ENCODE assay signal across 10 cellular contexts in genomic region chr17:74514632-74515035, GRCh38. TPM values are rescaled to one million over a fixed set of nuclear protein-coding genes. Genes with fewer than 3 reads are reported as not detected.
DNase-seq lines count a peak whose midpoint lies in the region; ATAC-seq lines count a peak whose summit lies in the region.
"Had no signal": no experiment of that assay in that cellular context is flagged by ENCODE, and none has a peak within 500 bp of the region (broad histone marks: within the 10 kb centered on the region; RNA-seq: fewer than 3 reads in every experiment).

No MANE protein-coding gene starts in this region.

- H3K4me1 ChIP-seq in CD8-positive, alpha-beta memory T cell (ENCODE audit: insufficient read depth, low read length) = no peaks in the 10 kb centered on the region
- H3K4me1 ChIP-seq in GM23248 (ENCODE audit: insufficient read depth) = peaks cover 18% of the 10 kb centered on the region

- peaks cover 0 to 8% (median 6%) of the 10 kb centered on the region in 3 donors for H3K4me1 Mint-ChIP-seq in CD8-positive, alpha-beta memory T cell
- H3K4me1 Mint-ChIP-seq in activated naive CD4-positive, alpha-beta T cell treated with anti-CD3 and anti-CD28 coated beads, Interleukin-2, amount 10 ng/mL, durations not matched to agents 7 days and 5 days = peaks cover 6% of the 10 kb centered on the region
- peaks cover 7 to 26% (median 9%) of the 10 kb centered on the region in 4 donors for H3K4me1 Mint-ChIP-seq in naive thymus-derived CD8-positive, alpha-beta T cell

- peak in 1 of 2 donors; percentile 32 for ATAC-seq in naive thymus-derived CD8-positive, alpha-beta T cell
- no peak for ATAC-seq in HG03095 (IDR thresholded peaks at IDR 0.05; ENCODE audit: unreplicated experiment)

- H3K4me3 ChIP-seq in CD8-positive, alpha-beta memory T cell (ENCODE audit: low read length) = no peak overlapping the region
- no peak overlapping the region for H3K4me3 ChIP-seq in GM23248
- H3K4me3 ChIP-seq: cardiac muscle cell, thoracic aorta had no signal

- DNase-seq in CD8-positive, alpha-beta memory T cell = peak in 2 of 5 donors; percentile 32 to 68
- DNase-seq in GM23248 (peak; percentile 76), posterior cingulate gyrus (no peak), NCI-H1694 treated with DMSO at 0.1 percent for 48 hours (lab: John Stamatoyannopoulos, UW) (no peak), dedifferentiated amniotic fluid mesenchymal stem cell (ENCODE audit: extremely low spot score) (no peak)
- DNase-seq in activated naive CD4-positive, alpha-beta T cell treated with anti-CD3 and anti-CD28 coated beads, Interleukin-2, amount 10 ng/mL, durations not matched to agents 7 days and 5 days = peak; percentile 66
- peak in 2 of 10 donors; percentile 13 to 23 for DNase-seq in naive thymus-derived CD8-positive, alpha-beta T cell

- peak overlapping the region in 6 of 8 donors; percentile 76 to 93 (median 85) for H3K27ac Mint-ChIP-seq in CD8-positive, alpha-beta memory T cell
- peak overlapping the region; percentile 91 for H3K27ac Mint-ChIP-seq in activated naive CD4-positive, alpha-beta T cell treated with anti-CD3 and anti-CD28 coated beads, Interleukin-2, amount 10 ng/mL, durations not matched to agents 7 days and 5 days
- H3K27ac Mint-ChIP-seq in naive thymus-derived CD8-positive, alpha-beta T cell = peak overlapping the region; percentile 7 to 100 (median 73)

- H3K36me3 ChIP-seq in CD8-positive, alpha-beta memory T cell (ENCODE audit: insufficient read depth, low read length) = no peaks in the 10 kb centered on the region
- no peaks in the 10 kb centered on the region for H3K36me3 ChIP-seq in GM23248 (ENCODE audit: low read depth)
- H3K36me3 ChIP-seq: cardiac muscle cell, thoracic aorta had no signal

- H3K4me3 Mint-ChIP-seq in CD8-positive, alpha-beta memory T cell = peak overlapping the region in 4 of 7 donors; percentile 65 to 83 (median 70)
- peak overlapping the region; percentile 67 for H3K4me3 Mint-ChIP-seq in activated naive CD4-positive, alpha-beta T cell treated with anti-CD3 and anti-CD28 coated beads, Interleukin-2, amount 10 ng/mL, durations not matched to agents 7 days and 5 days
- H3K4me3 Mint-ChIP-seq in naive thymus-derived CD8-positive, alpha-beta T cell = peak overlapping the region in 7 of 10 donors; percentile 12 to 81 (median 64)

- in situ Hi-C loops in GM23248 (cut with MboI) = no loop called here

- no peaks in the 10 kb centered on the region for H3K9me3 ChIP-seq in CD8-positive, alpha-beta memory T cell (ENCODE audit: low read length)
- no peaks in the 10 kb centered on the region for H3K9me3 ChIP-seq in GM23248 (ENCODE audit: low read depth)
- H3K9me3 ChIP-seq: thoracic aorta had no signal

- no peaks in the 10 kb centered on the region for H4K20me1 ChIP-seq in GM23248 (ENCODE audit: insufficient read depth)

- H3K27ac ChIP-seq in CD8-positive, alpha-beta memory T cell (ENCODE audit: low read depth, low read length) = no peak overlapping the region
- H3K27ac ChIP-seq in GM23248 = no peak overlapping the region
- H3K27ac ChIP-seq: cardiac muscle cell, thoracic aorta had no signal

- no peak overlapping the region for H2AFZ ChIP-seq in GM23248

- no peak overlapping the region for H3K4me2 ChIP-seq in GM23248 (ENCODE audit: unreplicated experiment)

- peaks cover 5% of the 10 kb centered on the region for H3K27me3 ChIP-seq in CD8-positive, alpha-beta memory T cell (ENCODE audit: insufficient read depth, low read length, poor library complexity, severe bottlenecking)
- no peaks in the 10 kb centered on the region for H3K27me3 ChIP-seq in GM23248 (replicated peaks; ENCODE audit: insufficient read depth)
- H3K27me3 ChIP-seq: cardiac muscle cell had no signal

- H3K79me2 ChIP-seq in GM23248 (ENCODE audit: insufficient read depth) = no peaks in the 10 kb centered on the region

- peaks cover 0 to 19% (median 11%) of the 10 kb centered on the region in 5 donors for H3K9me3 Mint-ChIP-seq in CD8-positive, alpha-beta memory T cell
- peaks cover 23% of the 10 kb centered on the region for H3K9me3 Mint-ChIP-seq in activated naive CD4-positive, alpha-beta T cell treated with anti-CD3 and anti-CD28 coated beads, Interleukin-2, amount 10 ng/mL, durations not matched to agents 7 days and 5 days
- peaks cover 0 to 26% (median 18%) of the 10 kb centered on the region in 9 donors for H3K9me3 Mint-ChIP-seq in naive thymus-derived CD8-positive, alpha-beta T cell

- H3K9me2 ChIP-seq in GM23248 (ENCODE audit: insufficient read depth) = no peaks in the 10 kb centered on the region

- intact Hi-C loops in posterior cingulate gyrus (cut with DNase I) = no loop called here

- H3K36me3 Mint-ChIP-seq in CD8-positive, alpha-beta memory T cell = peaks cover 0 to 29% (median 1%) of the 10 kb centered on the region in 3 donors
- peaks cover 10% of the 10 kb centered on the region for H3K36me3 Mint-ChIP-seq in activated naive CD4-positive, alpha-beta T cell treated with anti-CD3 and anti-CD28 coated beads, Interleukin-2, amount 10 ng/mL, durations not matched to agents 7 days and 5 days
- H3K36me3 Mint-ChIP-seq in naive thymus-derived CD8-positive, alpha-beta T cell = peaks cover 0 to 10% (median 9%) of the 10 kb centered on the region in 3 donors

- H3F3A ChIP-seq in GM23248 (ENCODE audit: insufficient read depth) = peaks cover 36% of the 10 kb centered on the region

- H3K9ac ChIP-seq in GM23248 = no peak overlapping the region

- H3K27me3 Mint-ChIP-seq in CD8-positive, alpha-beta memory T cell = peaks cover 19 to 52% of the 10 kb centered on the region in 2 donors
- H3K27me3 Mint-ChIP-seq in activated naive CD4-positive, alpha-beta T cell treated with anti-CD3 and anti-CD28 coated beads, Interleukin-2, amount 10 ng/mL, durations not matched to agents 7 days and 5 days = peaks cover 66% of the 10 kb centered on the region
- peaks cover 0 to 22% (median 16%) of the 10 kb centered on the region in 5 donors for H3K27me3 Mint-ChIP-seq in naive thymus-derived CD8-positive, alpha-beta T cell

- 86 to 87% methylated on average over 8 of the region's 8 CpGs for WGBS in GM23248 (ENCODE audit: low coverage in 1 of 2, low lambda C conversion rate in 2 of 2, missing lambda C conversion rate in 2 of 2), 2 experiments

- POLR2A ChIA-PET in CD8-positive, alpha-beta memory T cell (lab: Charles Lee) = no interaction called here
- POLR2A ChIA-PET in naive thymus-derived CD8-positive, alpha-beta T cell (lab: Charles Lee) = no interaction called here

- CTCF ChIA-PET in CD8-positive, alpha-beta memory T cell (lab: Charles Lee) = no interaction called here
- CTCF ChIA-PET in activated naive CD4-positive, alpha-beta T cell treated with anti-CD3 and anti-CD28 coated beads, Interleukin-2, amount 10 ng/mL, durations not matched to agents 7 days and 5 days (lab: Charles Lee) = no interaction called here

RNA-seq across cellular contexts. Expression of gene CD300LB, which starts 16.6 kb away (rescaled TPM):
- total RNA-seq in CD8-positive, alpha-beta memory T cell = under 1 TPM in 1 of 2 experiments, not detected in 1; 0.11 TPM
- polyA plus RNA-seq in CD8-positive, alpha-beta memory T cell = not detected
- total RNA-seq in GM23248 (2014; rRNA removed; shearing (Covaris generic)) = not detected in 2 replicates
- polyA plus RNA-seq in GM23248 (2016; fragmentation: Nextera tagmentation; extraction: Ambion mirVana) = not detected in 2 replicates
- not detected for total RNA-seq in naive thymus-derived CD8-positive, alpha-beta T cell
- polyA plus RNA-seq in naive thymus-derived CD8-positive, alpha-beta T cell = under 1 TPM in 1 of 3 donors, not detected in 2; 0.22 TPM
- total RNA-seq: cardiac muscle cell had no signal
- polyA plus RNA-seq: cardiac muscle cell had no signal

RNA-seq across cellular contexts. Expression of gene CD300C, which starts 31.3 kb away (rescaled TPM):
- total RNA-seq in CD8-positive, alpha-beta memory T cell = under 1 TPM in 1 of 2 experiments, not detected in 1; 0.20 TPM
- not detected for polyA plus RNA-seq in CD8-positive, alpha-beta memory T cell
- 0.76 and 1.0 TPM in 2 replicates for total RNA-seq in GM23248 (2014; rRNA removed; shearing (Covaris generic))
- 1.4 TPM in 2 replicates for polyA plus RNA-seq in GM23248 (2016; fragmentation: Nextera tagmentation; extraction: Ambion mirVana)
- not detected for total RNA-seq in naive thymus-derived CD8-positive, alpha-beta T cell
- polyA plus RNA-seq in naive thymus-derived CD8-positive, alpha-beta T cell = under 1 TPM in 1 of 3 donors, not detected in 2; 0.11 TPM

RNA-seq across cellular contexts. Expression of gene CD300A, which starts 48.2 kb away (rescaled TPM):
- 1 to 10 TPM; 3.1 to 3.8 TPM for total RNA-seq in CD8-positive, alpha-beta memory T cell
- polyA plus RNA-seq in CD8-positive, alpha-beta memory T cell = 121 TPM
- not detected in 2 replicates for total RNA-seq in GM23248 (2014; rRNA removed; shearing (Covaris generic))
- not detected in 2 replicates for polyA plus RNA-seq in GM23248 (2016; fragmentation: Nextera tagmentation; extraction: Ambion mirVana)
- 1 to 10 TPM; 5.9 to 6.3 TPM for total RNA-seq in naive thymus-derived CD8-positive, alpha-beta T cell
- polyA plus RNA-seq in naive thymus-derived CD8-positive, alpha-beta T cell = 10 to 100 TPM; 10.0 to 37.6 (median 14.1) TPM

RNA-seq across cellular contexts. Expression of gene CD300H, which starts 52.7 kb away (rescaled TPM):
- total RNA-seq in CD8-positive, alpha-beta memory T cell = not detected
- not detected for polyA plus RNA-seq in CD8-positive, alpha-beta memory T cell
- total RNA-seq in GM23248 (2014; rRNA removed; shearing (Covaris generic)) = not detected in 2 replicates
- polyA plus RNA-seq in GM23248 (2016; fragmentation: Nextera tagmentation; extraction: Ambion mirVana) = not detected in 2 replicates
- total RNA-seq in naive thymus-derived CD8-positive, alpha-beta T cell = not detected
- not detected for polyA plus RNA-seq in naive thymus-derived CD8-positive, alpha-beta T cell
- total RNA-seq: cardiac muscle cell, thoracic aorta had no signal
- polyA plus RNA-seq: cardiac muscle cell had no signal

Comparison
In these comparisons a context has a peak if more than half of its experiments do, and no peak if none do; other contexts are left out.
1. DNase-seq: peak in GM23248 (single experiment) and activated naive CD4-positive, alpha-beta T cell treated with anti-CD3 and anti-CD28 coated beads, Interleukin-2, amount 10 ng/mL, durations not matched to agents 7 days and 5 days (single experiment); none in posterior cingulate gyrus (0 of 10), NCI-H1694 treated with DMSO at 0.1 percent for 48 hours (single experiment) and dedifferentiated amniotic fluid mesenchymal stem cell (single experiment).
2. Peak in every context shown above with its lines, with median percentiles within 50 percentile points of each other: H3K27ac Mint-ChIP-seq and H3K4me3 Mint-ChIP-seq.